ENCODE assay signal across 8 cellular contexts in genomic region chr14:21103710-21104447, GRCh38. TPM values are rescaled to one million over a fixed set of nuclear protein-coding genes. Genes with fewer than 3 reads are reported as not detected.
DNase-seq lines count a peak whose midpoint lies in the region; ATAC-seq, FAIRE-seq and TF ChIP-seq lines count a peak whose summit lies in the region.

No MANE protein-coding gene starts in this region.

- no peaks in the 10 kb centered on the region for H3K9me3 Mint-ChIP-seq in nephron

- no peaks in the 10 kb centered on the region for H3K9me3 ChIP-seq in ES-I3 (ENCODE audit: control insufficient read depth, insufficient read depth, low read length)

- CTCF ChIA-PET in RWPE1 (lab: Yijun Ruan, JAX), result interaction anchor here (0.5 to 6.9 kb wide), 18 partner anchors 8 to 657 kb away, joined by 3 to 72 read pairs (median 5); partner anchors contain the start of genes ARHGEF40 and OR5AU1

- peak overlapping the region; percentile 83 to 96 (median 96) for H3K27ac Mint-ChIP-seq in nephron

- peaks cover 59% of the 10 kb centered on the region for H3K4me1 Mint-ChIP-seq in nephron

- DNase-seq in H54 (ENCODE audit: insufficient read length, low spot score) (peak; percentile 79), LoVo (ENCODE audit: low spot score) (peak; percentile 95), RWPE1 (ENCODE audit: low spot score) (peak; percentile 95), fibroblast of the aortic adventitia (ENCODE audit: low read depth) (peak; percentile 94)
- DNase-seq in activated effector memory CD4-positive, alpha-beta T cell treated with Interleukin-2 at 50 U/mL for 16 hours, result peak; percentile 91
- peak; percentile 93 for DNase-seq in stimulated activated naive CD8-positive, alpha-beta T cell treated with anti-CD3 and anti-CD28 coated beads, Interleukin-15, Interleukin-2, amounts not matched to agents 100 U/mL and 50 U/mL, for 24 hours

- H3K4me1 ChIP-seq in ES-I3 (ENCODE audit: insufficient read depth, low read length), result peaks cover 34% of the 10 kb centered on the region

- peak; percentile 57 for TF ChIP-seq POLR2A in H54 (IDR thresholded peaks at IDR 0.05; ENCODE audit: low read depth, low read length)

- FAIRE-seq in H54 (lab: Jason Lieb, UNC), result no peak

- peak overlapping the region; percentile 83 for H3K4me3 ChIP-seq in fibroblast of the aortic adventitia (ENCODE audit: low read depth, low read length)

- ATAC-seq in stimulated activated naive CD8-positive, alpha-beta T cell treated with anti-CD3 and anti-CD28 coated beads, Interleukin-15, Interleukin-2, amounts not matched to agents 100 U/mL and 50 U/mL, for 24 hours, result peak; percentile 91

- POLR2A ChIA-PET in RWPE1 (lab: Yijun Ruan, JAX; ENCODE audit: low non-redundant PET), result interaction anchor here (1.1 kb wide), 1 partner anchor 33 kb away, joined by 4 read pairs; the partner anchor contains the start of gene ARHGEF40

- peak overlapping the region; percentile 98 for H3K27ac ChIP-seq in RWPE1

- H3K9ac ChIP-seq in ES-I3 (ENCODE audit: low read depth, low read length), result peak overlapping the region; percentile 68

- no peaks in the 10 kb centered on the region for H3K36me3 ChIP-seq in ES-I3 (ENCODE audit: insufficient read depth, low read length)

- H3K36me3 Mint-ChIP-seq in nephron (ENCODE audit: low read depth), result no peaks in the 10 kb centered on the region

- H3K27me3 Mint-ChIP-seq in nephron (ENCODE audit: low read depth), result no peaks in the 10 kb centered on the region

- no peak for TF ChIP-seq CTCF in RWPE1 (conservative IDR thresholded peaks at IDR 0.05; ENCODE audit: low read depth)
- TF ChIP-seq CTCF in fibroblast of the aortic adventitia (IDR thresholded peaks at IDR 0.05; ENCODE audit: insufficient read depth, low read length), result peak; percentile 85
- TF ChIP-seq CTCF in nephron (IDR thresholded peaks at IDR 0.05; ENCODE audit: unreplicated experiment in 3 of 3), result peak; percentile 75 to 83 (median 79)

- peak overlapping the region; percentile 87 to 92 (median 87) for H3K4me3 Mint-ChIP-seq in nephron

RNA-seq across cellular contexts. Expression of gene TMEM253, which starts 3.0 kb away (rescaled TPM):
- total RNA-seq in fibroblast of the aortic adventitia (ENCODE audit: low replicate concordance), result 0.27 TPM in 1 of 2 replicates, not detected in the other

RNA-seq across cellular contexts. Expression of gene ZNF219, which starts 5.4 kb away (rescaled TPM):
- 5.9 and 22.4 TPM in 2 replicates for total RNA-seq in fibroblast of the aortic adventitia (ENCODE audit: low replicate concordance)

RNA-seq across cellular contexts. Expression of gene ARHGEF40, which starts 33.8 kb away (rescaled TPM):
- total RNA-seq in fibroblast of the aortic adventitia (ENCODE audit: low replicate concordance), result 47.4 and 71.9 TPM in 2 replicates

RNA-seq across cellular contexts. Expression of gene RNASE8, which starts 46.3 kb away (rescaled TPM):
- total RNA-seq in fibroblast of the aortic adventitia (ENCODE audit: low replicate concordance), result not detected in 2 replicates

RNA-seq across cellular contexts. Expression of gene OR5AU1, which starts 52.0 kb away (rescaled TPM):
- 0.08 TPM in 1 of 2 replicates, not detected in the other for total RNA-seq in fibroblast of the aortic adventitia (ENCODE audit: low replicate concordance)

Comparison
In these comparisons a context has a peak if more than half of its experiments do, and no peak if none do; other contexts are left out.
1. Peak in every context shown above with its lines: DNase-seq, ATAC-seq, H3K4me3 ChIP-seq and H3K27ac ChIP-seq.